ENCODE assay signal across 8 cellular contexts in the genomic region with DNA sequence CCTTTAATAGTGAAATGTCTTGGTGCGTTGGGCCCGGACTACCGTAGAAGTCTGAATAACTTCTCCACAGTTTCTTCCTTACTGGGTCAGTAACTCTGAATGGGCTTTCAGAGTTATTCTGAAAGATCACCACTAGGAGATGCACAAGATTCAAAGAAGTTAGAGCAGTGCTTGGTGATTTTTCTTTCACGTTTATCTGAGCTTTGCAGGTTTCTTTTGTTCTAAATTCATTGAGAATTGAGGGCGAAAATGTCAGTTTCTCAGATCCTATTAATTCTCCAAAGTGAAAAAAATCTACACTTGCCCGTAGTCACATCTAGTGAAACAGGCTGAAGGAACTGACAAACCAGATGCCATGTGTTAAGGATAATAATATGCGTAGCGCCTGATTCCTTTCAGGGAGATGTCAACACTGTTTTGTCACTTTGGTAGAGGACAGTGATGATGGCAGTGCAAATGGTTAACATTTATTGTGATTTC.
A peak's percentile ranks its signal among the peaks of the same experiment; 100 is the strongest.
DNase-seq lines count a peak whose midpoint lies in the region; ATAC-seq and TF ChIP-seq lines count a peak whose summit lies in the region.

No MANE protein-coding gene starts in this region.

- no peak overlapping the region for H3K4me2 ChIP-seq in SU-DHL-6 (ENCODE audit: low read depth, low read length, poor library complexity, severe bottlenecking)
- H3K4me2 ChIP-seq in neural progenitor cell = no peak overlapping the region

- no peaks in the 10 kb centered on the region for H3K9me3 ChIP-seq in CD4-positive, CD25-positive, alpha-beta regulatory T cell (ENCODE audit: control insufficient read depth in 2 of 2, low read length in 2 of 2)
- no peaks in the 10 kb centered on the region for H3K9me3 ChIP-seq in SU-DHL-6 (ENCODE audit: insufficient read depth, low read length)
- H3K9me3 ChIP-seq in neural progenitor cell (ENCODE audit: low read depth) = no peaks in the 10 kb centered on the region

- H3K9me3 Mint-ChIP-seq in CD4-positive, CD25-positive, alpha-beta regulatory T cell = peaks cover 0 to under 1% (median 0%) of the 10 kb centered on the region in 7 donors
- H3K9me3 Mint-ChIP-seq in neural progenitor cell = no peaks in the 10 kb centered on the region
- no peaks in the 10 kb centered on the region for H3K9me3 Mint-ChIP-seq in activated naive CD8-positive, alpha-beta T cell treated with anti-CD3 and anti-CD28 coated beads for 36 hours

- no peak overlapping the region for H3K27ac ChIP-seq in CD4-positive, CD25-positive, alpha-beta regulatory T cell (ENCODE audit: insufficient read depth, low read length, poor library complexity, severe bottlenecking)
- H3K27ac ChIP-seq in SU-DHL-6 (ENCODE audit: low read depth, low read length) (no peak overlapping the region), neural progenitor cell (no peak overlapping the region)

- peak in 2 of 3 donors; percentile 58 to 60 for DNase-seq in CD4-positive, CD25-positive, alpha-beta regulatory T cell
- DNase-seq in NCI-H1417 (lab: John Stamatoyannopoulos, UW) (peak; percentile 64 to 86 (median 72)), fibroblast of pulmonary artery (ENCODE audit: low read depth) (peak; percentile 86), neural progenitor cell (ENCODE audit: low spot score) (peak; percentile 74)
- no peak for DNase-seq in activated naive CD8-positive, alpha-beta T cell treated with anti-CD3 and anti-CD28 coated beads for 36 hours

- no peaks in the 10 kb centered on the region for H3K36me3 ChIP-seq in CD4-positive, CD25-positive, alpha-beta regulatory T cell (ENCODE audit: control insufficient read depth, insufficient read depth, low read length)
- H3K36me3 ChIP-seq in SU-DHL-6 (ENCODE audit: low read length) (no peaks in the 10 kb centered on the region), neural progenitor cell (no peaks in the 10 kb centered on the region)

- peaks cover 0 to 10% (median 6%) of the 10 kb centered on the region in 4 donors for H3K4me1 Mint-ChIP-seq in CD4-positive, CD25-positive, alpha-beta regulatory T cell
- peaks cover 19% of the 10 kb centered on the region for H3K4me1 Mint-ChIP-seq in neural progenitor cell
- peaks cover 11% of the 10 kb centered on the region for H3K4me1 Mint-ChIP-seq in activated naive CD8-positive, alpha-beta T cell treated with anti-CD3 and anti-CD28 coated beads for 36 hours

- no peaks in the 10 kb centered on the region for H3K4me1 ChIP-seq in CD4-positive, CD25-positive, alpha-beta regulatory T cell (ENCODE audit: control insufficient read depth, insufficient read depth, low read length, poor library complexity, severe bottlenecking)
- H3K4me1 ChIP-seq in neural progenitor cell = no peaks in the 10 kb centered on the region

- H3F3A ChIP-seq in SU-DHL-6 (ENCODE audit: insufficient read depth) (no peaks in the 10 kb centered on the region), neural progenitor cell (ENCODE audit: low read depth) (no peaks in the 10 kb centered on the region)

- TF ChIP-seq CTCF in SU-DHL-6 (IDR thresholded peaks at IDR 0.05; ENCODE audit: insufficient read depth, low read length, poor library complexity, severe bottlenecking) = peak; percentile 73
- TF ChIP-seq CTCF in fibroblast of pulmonary artery (IDR thresholded peaks at IDR 0.05; ENCODE audit: low read length, missing control alignments) = peak; percentile 93
- TF ChIP-seq CTCF in neural progenitor cell (IDR thresholded peaks at IDR 0.05) = peak; percentile 92

- no peaks in the 10 kb centered on the region for H4K20me1 ChIP-seq in SU-DHL-6 (ENCODE audit: low read depth, low read length)
- H4K20me1 ChIP-seq in neural progenitor cell (ENCODE audit: low read depth) = no peaks in the 10 kb centered on the region

- no peaks in the 10 kb centered on the region for H3K27me3 ChIP-seq in CD4-positive, CD25-positive, alpha-beta regulatory T cell (ENCODE audit: control insufficient read depth, insufficient read depth, low read length)
- no peaks in the 10 kb centered on the region for H3K27me3 ChIP-seq in SU-DHL-6 (ENCODE audit: low read length)
- no peaks in the 10 kb centered on the region for H3K27me3 ChIP-seq in neural progenitor cell

- ATAC-seq in CD4-positive, CD25-positive, alpha-beta regulatory T cell (ENCODE audit: low read depth in 2 of 2) = peak; percentile 43 to 58
- ATAC-seq in GM19351 (IDR thresholded peaks at IDR 0.05; ENCODE audit: unreplicated experiment) (peak; percentile 80), HG03280 (IDR thresholded peaks at IDR 0.05; ENCODE audit: unreplicated experiment) (no peak)

- no peaks in the 10 kb centered on the region for H3K36me3 Mint-ChIP-seq in CD4-positive, CD25-positive, alpha-beta regulatory T cell
- no peaks in the 10 kb centered on the region for H3K36me3 Mint-ChIP-seq in neural progenitor cell
- no peaks in the 10 kb centered on the region for H3K36me3 Mint-ChIP-seq in activated naive CD8-positive, alpha-beta T cell treated with anti-CD3 and anti-CD28 coated beads for 36 hours

- H2AFZ ChIP-seq in SU-DHL-6 (ENCODE audit: low read depth, low read length, severe bottlenecking) = no peak overlapping the region
- H2AFZ ChIP-seq in neural progenitor cell (replicated peaks) = no peak overlapping the region

- no peak overlapping the region for H3K27ac Mint-ChIP-seq in CD4-positive, CD25-positive, alpha-beta regulatory T cell
- no peak overlapping the region for H3K27ac Mint-ChIP-seq in neural progenitor cell
- no peak overlapping the region for H3K27ac Mint-ChIP-seq in activated naive CD8-positive, alpha-beta T cell treated with anti-CD3 and anti-CD28 coated beads for 36 hours

- H3K79me2 ChIP-seq in SU-DHL-6 (ENCODE audit: insufficient read depth, low read length) (no peaks in the 10 kb centered on the region), neural progenitor cell (ENCODE audit: low read depth) (no peaks in the 10 kb centered on the region)

- no peak overlapping the region for H3K4me3 Mint-ChIP-seq in CD4-positive, CD25-positive, alpha-beta regulatory T cell
- no peak overlapping the region for H3K4me3 Mint-ChIP-seq in neural progenitor cell
- H3K4me3 Mint-ChIP-seq in activated naive CD8-positive, alpha-beta T cell treated with anti-CD3 and anti-CD28 coated beads for 36 hours = no peak overlapping the region

- peaks cover 9% of the 10 kb centered on the region for H3K27me3 Mint-ChIP-seq in CD4-positive, CD25-positive, alpha-beta regulatory T cell
- peaks cover 5% of the 10 kb centered on the region for H3K27me3 Mint-ChIP-seq in neural progenitor cell (ENCODE audit: insufficient read depth, low read depth)
- H3K27me3 Mint-ChIP-seq in activated naive CD8-positive, alpha-beta T cell treated with anti-CD3 and anti-CD28 coated beads for 36 hours = no peaks in the 10 kb centered on the region

- H3K9ac ChIP-seq in SU-DHL-6 (ENCODE audit: low read length) = no peak overlapping the region
- no peak overlapping the region for H3K9ac ChIP-seq in neural progenitor cell

- H3K9me2 ChIP-seq in SU-DHL-6 (replicated peaks; ENCODE audit: insufficient read depth, low read length) = no peaks in the 10 kb centered on the region

- no peak overlapping the region for H3K4me3 ChIP-seq in CD4-positive, CD25-positive, alpha-beta regulatory T cell (ENCODE audit: low read depth, low read length)
- no peak overlapping the region for H3K4me3 ChIP-seq in SU-DHL-6 (ENCODE audit: insufficient read depth, low read length, poor library complexity, severe bottlenecking)
- H3K4me3 ChIP-seq in fibroblast of pulmonary artery (replicated peaks; ENCODE audit: low read depth, low read length) = no peak overlapping the region
- H3K4me3 ChIP-seq in neural progenitor cell = no peak overlapping the region
